Comparison of ENCODE assay signal across 7 cellular contexts in genomic region chr19:55675661-55676354, GRCh38. TPM values are rescaled to one million over a fixed set of nuclear protein-coding genes. Genes with fewer than 3 reads are reported as not detected.
DNase-seq lines count a peak whose midpoint lies in the region; ATAC-seq and TF ChIP-seq lines count a peak whose summit lies in the region.

No MANE protein-coding gene starts in this region.

- POLR2A ChIA-PET in activated CD4-positive, alpha-beta memory T cell treated with anti-CD3 and anti-CD28 coated beads for 36 hours (lab: Charles Lee), result interaction anchor here (1.3 kb wide), 1 partner anchor 19 kb away, joined by 3 read pairs; no protein-coding TSS in a partner anchor

- H3K9me3 Mint-ChIP-seq in activated CD4-positive, alpha-beta memory T cell treated with anti-CD3 and anti-CD28 coated beads for 36 hours, result no peaks in the 10 kb centered on the region
- no peaks in the 10 kb centered on the region for H3K9me3 Mint-ChIP-seq in stimulated activated effector memory CD8-positive, alpha-beta T cell treated with anti-CD3 and anti-CD28 coated beads, Interleukin-12 subunit alpha, Interleukin-12 subunit beta, amount 100 ng/mL, for 72 hours

- intact Hi-C loops in activated CD4-positive, alpha-beta memory T cell treated with anti-CD3 and anti-CD28 coated beads for 36 hours (cut with micrococcal nuclease), result loop anchor here (1.0 to 2.0 kb wide), 2 partner anchors 21 to 41 kb away; partner anchors contain the start of gene U2AF2

- H3K4me3 Mint-ChIP-seq in activated CD4-positive, alpha-beta memory T cell treated with anti-CD3 and anti-CD28 coated beads for 36 hours, result peak overlapping the region; percentile 90
- peak overlapping the region; percentile 93 for H3K4me3 Mint-ChIP-seq in stimulated activated effector memory CD8-positive, alpha-beta T cell treated with anti-CD3 and anti-CD28 coated beads, Interleukin-12 subunit alpha, Interleukin-12 subunit beta, amount 100 ng/mL, for 72 hours

- no CpG with 5 or more reads among the region's 16 CpGs for WGBS in iPS DF 6.9 (ENCODE audit: insufficient coverage, insufficient read length)

- no peak for TF ChIP-seq CTCF in HL-60 (IDR thresholded peaks at IDR 0.05; ENCODE audit: insufficient read depth, low read length)

- no peaks in the 10 kb centered on the region for H3K27me3 Mint-ChIP-seq in activated CD4-positive, alpha-beta memory T cell treated with anti-CD3 and anti-CD28 coated beads for 36 hours

- H3K27ac ChIP-seq in HL-60 (replicated peaks) (peak overlapping the region; percentile 60), iPS DF 6.9 (ENCODE audit: low read length) (no peak overlapping the region)

- H3K4me1 Mint-ChIP-seq in activated CD4-positive, alpha-beta memory T cell treated with anti-CD3 and anti-CD28 coated beads for 36 hours (ENCODE audit: low read depth), result peaks cover 54% of the 10 kb centered on the region
- peaks cover 80% of the 10 kb centered on the region for H3K4me1 Mint-ChIP-seq in stimulated activated effector memory CD8-positive, alpha-beta T cell treated with anti-CD3 and anti-CD28 coated beads, Interleukin-12 subunit alpha, Interleukin-12 subunit beta, amount 100 ng/mL, for 72 hours

- peaks cover 14% of the 10 kb centered on the region; the same call in 1 of the 2 replicates for H3K36me3 ChIP-seq in iPS DF 6.9 (ENCODE audit: control insufficient read depth, insufficient read depth, low read length)

- peaks cover 39% of the 10 kb centered on the region for H3K36me3 Mint-ChIP-seq in activated CD4-positive, alpha-beta memory T cell treated with anti-CD3 and anti-CD28 coated beads for 36 hours
- H3K36me3 Mint-ChIP-seq in stimulated activated effector memory CD8-positive, alpha-beta T cell treated with anti-CD3 and anti-CD28 coated beads, Interleukin-12 subunit alpha, Interleukin-12 subunit beta, amount 100 ng/mL, for 72 hours, result peaks cover 92% of the 10 kb centered on the region

- no peak for TF ChIP-seq POLR2A in erythroblast (IDR thresholded peaks at IDR 0.05; ENCODE audit: low read length)

- H3K4me3 ChIP-seq in HL-60 (replicated peaks; ENCODE audit: insufficient read depth, low read length), result peak overlapping the region; percentile 65
- H3K4me3 ChIP-seq in iPS DF 6.9 (ENCODE audit: low read length), result peak overlapping the region; percentile 92; the same call in 1 of the 2 replicates

- CTCF ChIA-PET in activated CD4-positive, alpha-beta memory T cell treated with anti-CD3 and anti-CD28 coated beads for 36 hours (lab: Charles Lee), result interaction anchor here (1.0 to 1.2 kb wide), 3 partner anchors 28 to 43 kb away, joined by 3 to 4 read pairs (median 4); no protein-coding TSS in a partner anchor

- ATAC-seq in stimulated activated effector memory CD8-positive, alpha-beta T cell treated with anti-CD3 and anti-CD28 coated beads, Interleukin-12 subunit alpha, Interleukin-12 subunit beta, amount 100 ng/mL, for 72 hours, result no peak
- ATAC-seq in GM19324 (IDR thresholded peaks at IDR 0.05; ENCODE audit: low FRiP score, unreplicated experiment), result no peak

- no peaks in the 10 kb centered on the region; the same call in 1 of the 2 replicates for H3K4me1 ChIP-seq in iPS DF 6.9 (ENCODE audit: control insufficient read depth, insufficient read depth, low read length)

- H3K27me3 ChIP-seq in HL-60 (ENCODE audit: insufficient read depth, poor library complexity, severe bottlenecking) (no peaks in the 10 kb centered on the region), iPS DF 6.9 (ENCODE audit: control insufficient read depth, insufficient read depth, low read length) (no peaks in the 10 kb centered on the region)

- H3K27ac Mint-ChIP-seq in activated CD4-positive, alpha-beta memory T cell treated with anti-CD3 and anti-CD28 coated beads for 36 hours, result peak overlapping the region; percentile 86
- H3K27ac Mint-ChIP-seq in stimulated activated effector memory CD8-positive, alpha-beta T cell treated with anti-CD3 and anti-CD28 coated beads, Interleukin-12 subunit alpha, Interleukin-12 subunit beta, amount 100 ng/mL, for 72 hours, result peak overlapping the region; percentile 98

- DNase-seq in HL-60 (ENCODE audit: low read depth in 1 of 2, low spot score in 1 of 2) (no peak), iPS DF 6.9 (ENCODE audit: low read depth, low spot score) (no peak), C1 segment of cervical spinal cord (lab: John Stamatoyannopoulos, UW) (no peak), erythroblast (lab: John Stamatoyannopoulos, UW) (no peak)
- no peak for DNase-seq in activated CD4-positive, alpha-beta memory T cell treated with anti-CD3 and anti-CD28 coated beads for 36 hours
- no peak for DNase-seq in stimulated activated effector memory CD8-positive, alpha-beta T cell treated with anti-CD3 and anti-CD28 coated beads, Interleukin-12 subunit alpha, Interleukin-12 subunit beta, amount 100 ng/mL, for 72 hours (ENCODE audit: low spot score in 2 of 2)

- H3K9me3 ChIP-seq in iPS DF 6.9 (ENCODE audit: control insufficient read depth, insufficient read depth, low read length), result no peaks in the 10 kb centered on the region

RNA-seq across cellular contexts. Expression of gene EPN1, which starts 0.8 kb away (rescaled TPM):
- 10 to 100 TPM; 36.0 to 36.1 TPM for total RNA-seq in activated CD4-positive, alpha-beta memory T cell treated with anti-CD3 and anti-CD28 coated beads for 36 hours

RNA-seq across cellular contexts. Expression of gene U2AF2, which starts 21.0 kb away (rescaled TPM):
- 100 to 1,000 TPM; 249 to 251 TPM for total RNA-seq in activated CD4-positive, alpha-beta memory T cell treated with anti-CD3 and anti-CD28 coated beads for 36 hours

RNA-seq across cellular contexts. Expression of gene CCDC106, which starts 27.8 kb away (rescaled TPM):
- total RNA-seq in activated CD4-positive, alpha-beta memory T cell treated with anti-CD3 and anti-CD28 coated beads for 36 hours, result 1 to 10 TPM; 3.6 to 4.0 TPM

RNA-seq across cellular contexts. Expression of gene ZNF581, which starts 32.4 kb away (rescaled TPM):
- 10 to 100 TPM; 19.2 to 20.1 TPM for total RNA-seq in activated CD4-positive, alpha-beta memory T cell treated with anti-CD3 and anti-CD28 coated beads for 36 hours

RNA-seq across cellular contexts. Expression of gene ZNF580, which starts 35.0 kb away (rescaled TPM):
- 10 to 100 TPM; 23.4 to 23.5 TPM for total RNA-seq in activated CD4-positive, alpha-beta memory T cell treated with anti-CD3 and anti-CD28 coated beads for 36 hours
